23 cellular contexts compared by ENCODE assay signal in genomic region chr3:29438580-29438979, GRCh38.
"Had no signal": no experiment of that assay in that cellular context is flagged by ENCODE, and none has a peak within 500 bp of the region (broad histone marks: within the 10 kb centered on the region; RNA-seq: fewer than 3 reads in every experiment).

No MANE protein-coding gene starts in this region.

- H3K4me1 Mint-ChIP-seq: activated CD4-positive, alpha-beta T cell treated with anti-CD3 and anti-CD28 coated beads, Interleukin-2, amount 10 ng/mL, durations not matched to agents 7 days and 5 days; activated naive CD4-positive, alpha-beta T cell treated with anti-CD3 and anti-CD28 coated beads, Interleukin-2, amount 50 U/mL, for 24 hours had no signal

- H3K4me3 Mint-ChIP-seq: activated CD4-positive, alpha-beta T cell treated with anti-CD3 and anti-CD28 coated beads, Interleukin-2, amount 10 ng/mL, durations not matched to agents 7 days and 5 days; activated CD8-positive, alpha-beta T cell treated with anti-CD3 and anti-CD28 coated beads, Interleukin-2, amount 10 ng/mL, durations not matched to agents 7 days and 5 days; activated naive CD4-positive, alpha-beta T cell treated with anti-CD3 and anti-CD28 coated beads, Interleukin-2, amount 50 U/mL, for 24 hours; activated T-helper 1 cell treated with anti-CD3 and anti-CD28 coated beads, Interleukin-12 subunit alpha, Interleukin-12 subunit beta, Interleukin-2, Interleukin-4 antibody, amounts not matched to agents 30 ng/mL and 10 ng/mL and 1 ng/mL, durations not matched to agents 14 hours and 24 hours and 36 hours; dendritic cell treated with granulocyte-macrophage colony-stimulating factor and Interleukin-4, amounts not matched to agents 40 ng/mL and 50 ng/mL, for 4 days; naive thymus-derived CD4-positive, alpha-beta T cell had no signal

- ATAC-seq: activated CD8-positive, alpha-beta T cell treated with anti-CD3 and anti-CD28 coated beads, Interleukin-2, amount 10 ng/mL, durations not matched to agents 7 days and 5 days; heart left ventricle; lower lobe of right lung; naive thymus-derived CD4-positive, alpha-beta T cell; pancreas; psoas muscle; right cardiac atrium had no signal

- H3K36me3 ChIP-seq: brain microvascular endothelial cell, pancreas, transverse colon, vagina had no signal

- H3K9me3 ChIP-seq: lower lobe of right lung, pancreas, psoas muscle, stomach, transverse colon, vagina had no signal

- H3K27ac Mint-ChIP-seq: activated CD4-positive, alpha-beta T cell treated with anti-CD3 and anti-CD28 coated beads, Interleukin-2, amount 10 ng/mL, durations not matched to agents 7 days and 5 days; activated CD8-positive, alpha-beta T cell treated with anti-CD3 and anti-CD28 coated beads, Interleukin-2, amount 10 ng/mL, durations not matched to agents 7 days and 5 days; activated naive CD4-positive, alpha-beta T cell treated with anti-CD3 and anti-CD28 coated beads, Interleukin-2, amount 50 U/mL, for 24 hours; activated T-helper 1 cell treated with anti-CD3 and anti-CD28 coated beads, Interleukin-12 subunit alpha, Interleukin-12 subunit beta, Interleukin-2, Interleukin-4 antibody, amounts not matched to agents 30 ng/mL and 10 ng/mL and 1 ng/mL, durations not matched to agents 14 hours and 24 hours and 36 hours; dendritic cell treated with granulocyte-macrophage colony-stimulating factor and Interleukin-4, amounts not matched to agents 40 ng/mL and 50 ng/mL, for 4 days; naive thymus-derived CD4-positive, alpha-beta T cell had no signal

- H3K4me3 ChIP-seq: heart left ventricle, lower lobe of right lung, pancreas, psoas muscle, stomach, transverse colon, vagina had no signal

- H3K9me3 Mint-ChIP-seq: activated CD4-positive, alpha-beta T cell treated with anti-CD3 and anti-CD28 coated beads, Interleukin-2, amount 10 ng/mL, durations not matched to agents 7 days and 5 days; activated T-helper 1 cell treated with anti-CD3 and anti-CD28 coated beads, Interleukin-12 subunit alpha, Interleukin-12 subunit beta, Interleukin-2, Interleukin-4 antibody, amounts not matched to agents 30 ng/mL and 10 ng/mL and 1 ng/mL, durations not matched to agents 14 hours and 24 hours and 36 hours; dendritic cell treated with granulocyte-macrophage colony-stimulating factor and Interleukin-4, amounts not matched to agents 40 ng/mL and 50 ng/mL, for 4 days had no signal

- FAIRE-seq: keratinocyte had no signal

- H3K36me3 Mint-ChIP-seq: activated naive CD4-positive, alpha-beta T cell treated with anti-CD3 and anti-CD28 coated beads, Interleukin-2, amount 50 U/mL, for 24 hours had no signal

- H3K4me1 ChIP-seq: pancreas had no signal

- H3K27ac ChIP-seq: brain microvascular endothelial cell, heart left ventricle, lower lobe of right lung, pancreas, psoas muscle, stomach, transverse colon, vagina, VCaP had no signal

- H3K27me3 ChIP-seq: brain microvascular endothelial cell, heart left ventricle, pancreas, stomach, transverse colon, vagina had no signal

- DNase-seq: activated CD4-positive, alpha-beta T cell treated with anti-CD3 and anti-CD28 coated beads, Interleukin-2, amount 10 ng/mL, durations not matched to agents 7 days and 5 days; activated CD4-positive, CD25-positive, alpha-beta regulatory T cell treated with anti-CD3 and anti-CD28 coated beads, Interleukin-2, amount 50 U/mL, for 72 hours; activated CD8-positive, alpha-beta T cell treated with anti-CD3 and anti-CD28 coated beads, Interleukin-2, amount 10 ng/mL, durations not matched to agents 7 days and 5 days; activated gamma-delta T cell; aorta; brain microvascular endothelial cell; caudate nucleus; effector CD4-positive, alpha-beta T cell; heart left ventricle; lower lobe of right lung; naive thymus-derived CD4-positive, alpha-beta T cell; pancreas; psoas muscle; right cardiac atrium; stimulated activated CD4-positive, alpha-beta T cell treated with anti-CD3 and anti-CD28 coated beads, Interleukin-1b, Interleukin-23, amount 100 ng/mL, for 48 hours; stomach; transverse colon had no signal
